2 cellular contexts compared by ENCODE assay signal in genomic region chr12:72612171-72612570, GRCh38.
TF ChIP-seq lines count a peak whose summit lies in the region.

No MANE protein-coding gene starts in this region.

TF ChIP-seq in H1, 55 proteins besides CTCF, POLR2A, EP300 and RAD21 (continues in another document):
- 0 out of 2 replicates have a peak, but pooled peaks have one; percentile 33 for TF ChIP-seq KDM1A (IDR thresholded peaks at IDR 0.05; ENCODE audit: borderline replicate concordance, low read length)
- peak; percentile 83; the same call in 1 of the 2 replicates for TF ChIP-seq TCF12 (IDR thresholded peaks at IDR 0.05; ENCODE audit: low read depth, low read length)
- no peak for TF ChIP-seq ATF3 (IDR thresholded peaks at IDR 0.05; ENCODE audit: insufficient read depth, low read depth, low read length)
- no peak for TF ChIP-seq BACH1 (IDR thresholded peaks at IDR 0.05; ENCODE audit: low read length)
- no peak for TF ChIP-seq SAP30 (IDR thresholded peaks at IDR 0.05; ENCODE audit: insufficient read depth, insufficient replicate concordance, low read length)
- TF ChIP-seq MAX (IDR thresholded peaks at IDR 0.05): no peak; the same call in 1 of the 2 replicates
- no peak for TF ChIP-seq BRCA1 (IDR thresholded peaks at IDR 0.05; ENCODE audit: low read depth, low read length)
- TF ChIP-seq CHD1 (IDR thresholded peaks at IDR 0.05; ENCODE audit: low read depth, low read length): no peak
- TF ChIP-seq SIN3A (conservative IDR thresholded peaks at IDR 0.05 in 1 of 2, IDR thresholded peaks at IDR 0.05 in 1 of 2; ENCODE audit: low read depth in 1 of 2, low read length in 2 of 2): no peak; a peak in 1 of 4 replicates
- peak; percentile 70; the same call in 1 of the 2 replicates for TF ChIP-seq TEAD4 (IDR thresholded peaks at IDR 0.05; ENCODE audit: low read depth, low read length)
- TF ChIP-seq ZNF274 (IDR thresholded peaks at IDR 0.05; ENCODE audit: borderline replicate concordance, extremely low read depth, low read length): no peak
- no peak for TF ChIP-seq KDM4A (IDR thresholded peaks at IDR 0.05; ENCODE audit: low read depth, low read length, severe bottlenecking)
- TF ChIP-seq E2F6 (IDR thresholded peaks at IDR 0.05): no peak
- no peak for TF ChIP-seq FOSL1 (IDR thresholded peaks at IDR 0.05; ENCODE audit: insufficient read depth, low read depth, low read length)
- TF ChIP-seq HDAC2 (IDR thresholded peaks at IDR 0.05; ENCODE audit: borderline replicate concordance in 1 of 2, low read depth in 2 of 2, low read length in 2 of 2): peak; percentile 14 to 49; a peak in 1 of 4 replicates
- TF ChIP-seq SP4 (IDR thresholded peaks at IDR 0.05; ENCODE audit: low read length): no peak
- TF ChIP-seq TBP (IDR thresholded peaks at IDR 0.05; ENCODE audit: low read depth, low read length): no peak
- peak; percentile 77 for TF ChIP-seq CEBPB (IDR thresholded peaks at IDR 0.05; ENCODE audit: low read depth, low read length)
- TF ChIP-seq ASH2L (IDR thresholded peaks at IDR 0.05; ENCODE audit: low read length): no peak
- TF ChIP-seq CBX5 (IDR thresholded peaks at IDR 0.05; ENCODE audit: low read depth, low read length): no peak
- TF ChIP-seq HDAC6 (IDR thresholded peaks at IDR 0.05; ENCODE audit: low read depth, low read length): no peak

TF ChIP-seq in SK-N-SH, 30 proteins besides CTCF, POLR2A, EP300 and RAD21:
- TF ChIP-seq NRF1 (IDR thresholded peaks at IDR 0.05; ENCODE audit: low read depth, low read length) (no peak), FOXM1 (IDR thresholded peaks at IDR 0.05; ENCODE audit: low read depth) (no peak), YY1 (IDR thresholded peaks at IDR 0.05; ENCODE audit: low read depth) (no peak), SMC3 (IDR thresholded peaks at IDR 0.05; ENCODE audit: low read depth, low read length) (no peak), PBX3 (IDR thresholded peaks at IDR 0.05) (no peak), POLR2AphosphoS5 (IDR thresholded peaks at IDR 0.05; ENCODE audit: low read depth, low read length) (no peak), MXI1 (IDR thresholded peaks at IDR 0.05; ENCODE audit: low read depth, low read length) (no peak), GABPA (IDR thresholded peaks at IDR 0.05; ENCODE audit: low read depth) (no peak), IRF3 (IDR thresholded peaks at IDR 0.05; ENCODE audit: low read depth, low read length) (no peak), RFX5 (IDR thresholded peaks at IDR 0.05; ENCODE audit: low read length) (no peak), MEF2A (IDR thresholded peaks at IDR 0.05; ENCODE audit: borderline replicate concordance, low read depth) (no peak), RXRA (IDR thresholded peaks at IDR 0.05; ENCODE audit: borderline replicate concordance, low read depth) (no peak), TEAD4 (IDR thresholded peaks at IDR 0.05; ENCODE audit: borderline replicate concordance, insufficient read depth) (no peak), TCF12 (IDR thresholded peaks at IDR 0.05) (no peak), USF2 (IDR thresholded peaks at IDR 0.05; ENCODE audit: borderline replicate concordance, low read depth, low read length) (no peak), REST (IDR thresholded peaks at IDR 0.05; ENCODE audit: low read depth, low read length) (no peak), ZBTB33 (IDR thresholded peaks at IDR 0.05; ENCODE audit: borderline replicate concordance, low read depth) (no peak), USF1 (IDR thresholded peaks at IDR 0.05; ENCODE audit: borderline replicate concordance, low read depth) (no peak)
